35 cellular contexts compared by ENCODE assay signal in genomic region chr12:48032597-48032996, GRCh38. TPM values are rescaled to one million over a fixed set of nuclear protein-coding genes. Genes with fewer than 3 reads are reported as not detected.
"Had no signal": no experiment of that assay in that cellular context is flagged by ENCODE, and none has a peak within 500 bp of the region (broad histone marks: within the 10 kb centered on the region; RNA-seq: fewer than 3 reads in every experiment).

No MANE protein-coding gene starts in this region.

- H3K27me3 ChIP-seq: adrenal gland, cardiac muscle cell, left lung, tibial nerve had no signal

- H2AFZ ChIP-seq: parathyroid adenoma had no signal

- DNase-seq: activated CD4-positive, alpha-beta T cell treated with anti-CD3 and anti-CD28 coated beads for 48 hours; activated CD4-positive, alpha-beta T cell treated with anti-CD3 and anti-CD28 coated beads, Interleukin-2, amount 50 U/mL, for 48 hours; activated CD8-positive, alpha-beta memory T cell treated with anti-CD3 and anti-CD28 coated beads for 24 hours; activated effector memory CD4-positive, alpha-beta T cell treated with Interleukin-2 at 50 U/mL for 16 hours; activated naive CD4-positive, alpha-beta T cell treated with Interleukin-2 at 50 U/mL for 16 hours; adrenal gland; aorta; cerebellar nuclear complex; dorsolateral prefrontal cortex; effector memory CD4-positive, alpha-beta T cell; foreskin melanocyte; heart right ventricle; left lung; occipital lobe; psoas muscle; sigmoid colon; small intestine; stimulated activated CD4-positive, alpha-beta T cell treated with anti-CD3 and anti-CD28 coated beads, Interleukin-4, amount 100 ng/mL, for 4 hours; stimulated activated CD8-positive, alpha-beta memory T cell treated with anti-CD3 and anti-CD28 coated beads, Interleukin-4, amount 100 ng/mL, for 48 hours; stomach; SW 1271; T-helper 9 cell; WERI-Rb-1 had no signal

- H3K4me3 ChIP-seq: adrenal gland, cardiac muscle cell, coronary artery, dorsolateral prefrontal cortex, heart right ventricle, left lung, lung, psoas muscle, sigmoid colon, stomach, tibial nerve had no signal

- H3K4me3 Mint-ChIP-seq: activated naive CD8-positive, alpha-beta T cell; brain; stimulated activated memory B cell treated with anti-CD40 and anti-IgM and Interleukin-4, amounts not matched to agents 10 μg/mL and 1 μg/mL and 100 μg/mL, for 72 hours; T-helper 1 cell treated with Interleukin-12 subunit alpha and Interleukin-12 subunit beta and Interleukin-4 antibody, amounts not matched to agents 30 μg/mL and 1 μg/mL, for 36 hours had no signal

- H3K9me3 Mint-ChIP-seq: brain; stimulated activated memory B cell treated with anti-CD40 and anti-IgM and Interleukin-4, amounts not matched to agents 10 μg/mL and 1 μg/mL and 100 μg/mL, for 72 hours; T-helper 1 cell treated with Interleukin-12 subunit alpha and Interleukin-12 subunit beta and Interleukin-4 antibody, amounts not matched to agents 30 μg/mL and 1 μg/mL, for 36 hours had no signal

- H3K27me3 Mint-ChIP-seq: activated naive CD8-positive, alpha-beta T cell had no signal

- H3K27ac ChIP-seq: adrenal gland, cardiac muscle cell, coronary artery, dorsolateral prefrontal cortex, heart right ventricle, left lung, parathyroid adenoma, psoas muscle, sigmoid colon, stomach, tibial nerve, WERI-Rb-1 had no signal

- H3K36me3 Mint-ChIP-seq: activated naive CD8-positive, alpha-beta T cell; brain; stimulated activated memory B cell treated with anti-CD40 and anti-IgM and Interleukin-4, amounts not matched to agents 10 μg/mL and 1 μg/mL and 100 μg/mL, for 72 hours had no signal

- H3K79me2 ChIP-seq: parathyroid adenoma had no signal

- H3K27ac Mint-ChIP-seq: activated naive CD8-positive, alpha-beta T cell; stimulated activated memory B cell treated with anti-CD40 and anti-IgM and Interleukin-4, amounts not matched to agents 10 μg/mL and 1 μg/mL and 100 μg/mL, for 72 hours; T-helper 1 cell treated with Interleukin-12 subunit alpha and Interleukin-12 subunit beta and Interleukin-4 antibody, amounts not matched to agents 30 μg/mL and 1 μg/mL, for 36 hours had no signal

- H3K9ac ChIP-seq: parathyroid adenoma had no signal

- H3K9me3 ChIP-seq: adrenal gland, heart right ventricle, left lung, psoas muscle, sigmoid colon, stomach, tibial nerve had no signal

- H3K4me1 ChIP-seq: adrenal gland, left lung, sigmoid colon had no signal

- ATAC-seq: activated CD4-positive, CD25-positive, alpha-beta regulatory T cell treated with anti-CD3 and anti-CD28 coated beads, Interleukin-2, amount 50 U/mL, for 24 hours; heart right ventricle; left lung; psoas muscle; stimulated activated memory B cell treated with anti-CD40 and anti-IgM and Interleukin-4, amounts not matched to agents 10 μg/mL and 1 μg/mL and 100 μg/mL, for 72 hours had no signal

- H3K36me3 ChIP-seq: adrenal gland, cardiac muscle cell, heart right ventricle, left lung, sigmoid colon, stomach, tibial nerve, WERI-Rb-1 had no signal

RNA-seq across cellular contexts. Expression of gene COL2A1, which starts 28.3 kb away (rescaled TPM):
- total RNA-seq: aorta, glomerular endothelial cell, sigmoid colon, tibial nerve had no signal
- polyA plus RNA-seq: aorta, urinary bladder had no signal
